Comparison of ENCODE assay signal across 10 cellular contexts in genomic region chr5:80187274-80187673, GRCh38.
DNase-seq lines count a peak whose midpoint lies in the region; ATAC-seq, FAIRE-seq and TF ChIP-seq lines count a peak whose summit lies in the region.
"Had no signal": no experiment of that assay in that cellular context is flagged by ENCODE, and none has a peak within 500 bp of the region (broad histone marks: within the 10 kb centered on the region; RNA-seq: fewer than 3 reads in every experiment).

No MANE protein-coding gene starts in this region.

- peak overlapping the region; percentile 63 for H3K27ac ChIP-seq in PC-3 (ENCODE audit: low read length)
- H3K27ac ChIP-seq in endothelial cell of umbilical vein (ENCODE audit: insufficient read depth, low read depth, low read length): no peak overlapping the region
- peak overlapping the region; percentile 42 for H3K27ac ChIP-seq in suprapubic skin
- H3K27ac ChIP-seq: parathyroid adenoma had no signal

- no peaks in the 10 kb centered on the region for H3K9me2 ChIP-seq in PC-3 (replicated peaks; ENCODE audit: low read length)

- ATAC-seq in activated T-cell treated with anti-CD3 and anti-CD28 coated beads, Interleukin-2, amount 50 U/mL, for 4 hours: no peak
- ATAC-seq in PC-3: no peak

- H3K27me3 Mint-ChIP-seq in activated T-cell treated with anti-CD3 and anti-CD28 coated beads, Interleukin-2, amount 50 U/mL, for 4 hours (ENCODE audit: low read depth): no peaks in the 10 kb centered on the region

- FAIRE-seq in endothelial cell of umbilical vein (lab: Jason Lieb, UNC): no peak

- H2AFZ ChIP-seq in PC-3 (ENCODE audit: low read length) (no peak overlapping the region), endothelial cell of umbilical vein (ENCODE audit: low read depth, low read length) (no peak overlapping the region)
- H2AFZ ChIP-seq: parathyroid adenoma had no signal

- CTCF ChIA-PET in PC-3 (lab: Charles Lee) (interaction anchor here (0.6 kb wide), 1 partner anchor 69 kb away, joined by 4 read pairs; the partner anchor contains the start of gene SERINC5), endothelial cell of umbilical vein (lab: Charles Lee) (interaction anchor here (1.3 to 1.6 kb wide), 3 partner anchors 18 to 120 kb away, joined by 3 to 7 read pairs (median 3); no protein-coding TSS in a partner anchor)

- TF ChIP-seq CTCF in PC-3 (conservative IDR thresholded peaks at IDR 0.05; ENCODE audit: low read depth, low read length) (no peak), endothelial cell of umbilical vein (IDR thresholded peaks at IDR 0.05; ENCODE audit: extremely low read depth in 1 of 2, insufficient read depth in 1 of 2, low read depth in 1 of 2, low read length in 2 of 2) (no peak), suprapubic skin (IDR thresholded peaks at IDR 0.05) (no peak), GM13977 (IDR thresholded peaks at IDR 0.05; ENCODE audit: extremely low read depth, insufficient read depth, missing control alignments) (no peak)

- POLR2A ChIA-PET in PC-3 (lab: Charles Lee; ENCODE audit: unreplicated experiment): no interaction called here
- POLR2A ChIA-PET in endothelial cell of umbilical vein (lab: Charles Lee): interaction anchor here (1.0 kb wide), 1 partner anchor 591 kb away, joined by 5 read pairs; no protein-coding TSS in a partner anchor

- H3K36me3 ChIP-seq in PC-3 (ENCODE audit: low read depth, low read length): no peaks in the 10 kb centered on the region
- H3K36me3 ChIP-seq in endothelial cell of umbilical vein (ENCODE audit: control insufficient read depth in 2 of 2, extremely low read depth in 1 of 2, insufficient read depth in 2 of 2, low read length in 2 of 2): no peaks in the 10 kb centered on the region
- H3K36me3 ChIP-seq in suprapubic skin: no peaks in the 10 kb centered on the region

- BruUV-seq in PC-3 (replicated peaks; lab: Mats Ljungman, UMichigan) (no TSS peak), endothelial cell of umbilical vein (replicated peaks; lab: Mats Ljungman, UMichigan) (no TSS peak)

- H3K9ac ChIP-seq in PC-3 (ENCODE audit: low read length) (no peak overlapping the region), endothelial cell of umbilical vein (replicated peaks; ENCODE audit: extremely low read depth, insufficient read depth, low read length) (no peak overlapping the region)
- H3K9ac ChIP-seq: parathyroid adenoma had no signal

- H3K4me3 Mint-ChIP-seq in activated T-cell treated with anti-CD3 and anti-CD28 coated beads, Interleukin-2, amount 50 U/mL, for 4 hours: peak overlapping the region; percentile 26

- in situ Hi-C loops in GM13977 (cut with MboI; ENCODE audit: low pct_unique_long_range_greater_than_20kb, low sequenced_read_pairs, unreplicated experiment): no loop called here

- H3F3A ChIP-seq in PC-3 (ENCODE audit: low read length, unreplicated experiment): no peaks in the 10 kb centered on the region

- H3K27me3 ChIP-seq in PC-3 (ENCODE audit: low read length): no peaks in the 10 kb centered on the region
- no peaks in the 10 kb centered on the region for H3K27me3 ChIP-seq in endothelial cell of umbilical vein (ENCODE audit: control insufficient read depth in 2 of 2, insufficient read depth in 2 of 2, low read length in 2 of 2)
- no peaks in the 10 kb centered on the region for H3K27me3 ChIP-seq in suprapubic skin

- H3K4me2 ChIP-seq in PC-3 (ENCODE audit: low read length): peak overlapping the region; percentile 15; the same call in 1 of the 2 replicates
- H3K4me2 ChIP-seq in endothelial cell of umbilical vein (ENCODE audit: insufficient read depth, low read length): no peak overlapping the region

- H3K4me3 ChIP-seq in PC-3 (ENCODE audit: low read length): no peak overlapping the region
- H3K4me3 ChIP-seq in endothelial cell of umbilical vein (replicated peaks in 1 of 3; ENCODE audit: insufficient read depth in 1 of 3, low read depth in 1 of 3, low read length in 3 of 3): no peak overlapping the region
- H3K4me3 ChIP-seq in suprapubic skin: no peak overlapping the region

- H4K20me1 ChIP-seq in PC-3 (ENCODE audit: low read length) (no peaks in the 10 kb centered on the region), endothelial cell of umbilical vein (replicated peaks; ENCODE audit: control insufficient read depth, extremely low read depth, insufficient read depth, low read length) (no peaks in the 10 kb centered on the region)

- intact Hi-C loops in PC-3 (cut with micrococcal nuclease): loop anchor here (2.0 kb wide), 1 partner anchor 68 kb away; no protein-coding TSS in a partner anchor
- intact Hi-C loops in endothelial cell of umbilical vein (cut with micrococcal nuclease): no loop called here

- no peaks in the 10 kb centered on the region for H3K9me3 Mint-ChIP-seq in activated T-cell treated with anti-CD3 and anti-CD28 coated beads, Interleukin-2, amount 50 U/mL, for 4 hours

- no peak for DNase-seq in activated T-cell treated with anti-CD3 and anti-CD28 coated beads, Interleukin-2, amount 50 U/mL, for 4 hours
- DNase-seq in activated T-cell treated with anti-CD3 and anti-CD28 coated beads, Interleukin-2, amount 50 U/mL, for 1 hour: no peak
- DNase-seq in PC-3 (peak; percentile 41), endothelial cell of umbilical vein (ENCODE audit: low read depth, low spot score) (peak; percentile 19), suprapubic skin (ENCODE audit: low spot score in 2 of 2) (no peak), EL (no peak), foreskin melanocyte (no peak), GM13977 (ENCODE audit: low spot score) (no peak)
- DNase-seq: NCI-H1092 treated with DMSO at 0.1 percent for 48 hours had no signal

- peaks cover 82% of the 10 kb centered on the region for H3K4me1 Mint-ChIP-seq in activated T-cell treated with anti-CD3 and anti-CD28 coated beads, Interleukin-2, amount 50 U/mL, for 4 hours (ENCODE audit: low read depth)

- TF ChIP-seq POLR2A in endothelial cell of umbilical vein (IDR thresholded peaks at IDR 0.05; ENCODE audit: low read depth, low read length) (no peak), suprapubic skin (IDR thresholded peaks at IDR 0.05) (no peak)

- no peaks in the 10 kb centered on the region for H3K9me3 ChIP-seq in PC-3 (ENCODE audit: low read length)
- H3K9me3 ChIP-seq in endothelial cell of umbilical vein (replicated peaks; ENCODE audit: control insufficient read depth, insufficient read depth, low read length): no peaks in the 10 kb centered on the region
- no peaks in the 10 kb centered on the region for H3K9me3 ChIP-seq in suprapubic skin

- H3K36me3 Mint-ChIP-seq in activated T-cell treated with anti-CD3 and anti-CD28 coated beads, Interleukin-2, amount 50 U/mL, for 4 hours (ENCODE audit: insufficient read depth): peaks cover 5% of the 10 kb centered on the region

- H3K79me2 ChIP-seq in PC-3 (ENCODE audit: low read length) (no peaks in the 10 kb centered on the region), endothelial cell of umbilical vein (ENCODE audit: control insufficient read depth, insufficient read depth, low read length) (no peaks in the 10 kb centered on the region)

- no peak for TF ChIP-seq EP300 in suprapubic skin (IDR thresholded peaks at IDR 0.05)

- dilution Hi-C loops in endothelial cell of umbilical vein (cut with MboI; ENCODE audit: extremely low pct_ligation_motif_present, low sequenced_read_pairs): no loop called here

- no peaks in the 10 kb centered on the region for H3K9me1 ChIP-seq in endothelial cell of umbilical vein (replicated peaks; ENCODE audit: control insufficient read depth, extremely low read depth, insufficient read depth, low read length)

- peaks cover 37% of the 10 kb centered on the region for H3K4me1 ChIP-seq in PC-3 (ENCODE audit: insufficient read depth, low read length)
- no peaks in the 10 kb centered on the region for H3K4me1 ChIP-seq in endothelial cell of umbilical vein (ENCODE audit: control insufficient read depth, extremely low read depth, insufficient read depth, low read length)
- peaks cover 61% of the 10 kb centered on the region for H3K4me1 ChIP-seq in suprapubic skin

TF ChIP-seq in endothelial cell of umbilical vein, 7 proteins besides CTCF, POLR2A, EP300 and RAD21:
- TF ChIP-seq JUN (IDR thresholded peaks at IDR 0.05; ENCODE audit: borderline replicate concordance, insufficient read depth, insufficient read length, low read depth) (no peak), FOS (IDR thresholded peaks at IDR 0.05; ENCODE audit: borderline replicate concordance, insufficient read depth, low read length) (no peak), MYC (IDR thresholded peaks at IDR 0.05; ENCODE audit: low read depth, low read length) (no peak), POLR2AphosphoS5 (IDR thresholded peaks at IDR 0.05; ENCODE audit: insufficient read depth, low read depth, low read length) (no peak), GATA2 (IDR thresholded peaks at IDR 0.05; ENCODE audit: insufficient read depth, insufficient read length, low read depth, low read length) (no peak), MAX (IDR thresholded peaks at IDR 0.05; ENCODE audit: insufficient read depth, insufficient read length) (no peak), EZH2 (IDR thresholded peaks at IDR 0.05; ENCODE audit: borderline replicate concordance, low read depth, low read length, severe bottlenecking) (no peak)

Comparison
In these comparisons a context has a peak if more than half of its experiments do, and no peak if none do; other contexts are left out.
1. DNase-seq: peak in PC-3 (single experiment) and endothelial cell of umbilical vein (single experiment); none in activated T-cell treated with anti-CD3 and anti-CD28 coated beads, Interleukin-2, amount 50 U/mL, for 4 hours (single experiment), activated T-cell treated with anti-CD3 and anti-CD28 coated beads, Interleukin-2, amount 50 U/mL, for 1 hour (single experiment), suprapubic skin (0 of 2), EL (single experiment), foreskin melanocyte (single experiment) and GM13977 (single experiment).